9 cellular contexts compared by ENCODE assay signal in genomic region chr3:10247679-10248183, GRCh38. TPM values are rescaled to one million over a fixed set of nuclear protein-coding genes. Genes with fewer than 3 reads are reported as not detected.
DNase-seq lines count a peak whose midpoint lies in the region; ATAC-seq and TF ChIP-seq lines count a peak whose summit lies in the region.
"Had no signal": no experiment of that assay in that cellular context is flagged by ENCODE, and none has a peak within 500 bp of the region (broad histone marks: within the 10 kb centered on the region; RNA-seq: fewer than 3 reads in every experiment).

No MANE protein-coding gene starts in this region.

- 2 to 6% (median 2%) methylated on average over 14 of the region's 14 CpGs for whole genome bisulfite sequencing in ovary, 3 donors

- CTCF ChIA-PET in CD8-positive, alpha-beta T cell (lab: Charles Lee): interaction anchor here (0.7 to 3.2 kb wide), 4 partner anchors 15 to 106 kb away, joined by 3 to 25 read pairs (median 3); no protein-coding TSS in a partner anchor

- no peak for ATAC-seq in CD8-positive, alpha-beta T cell

- H3K79me2 ChIP-seq in OCI-LY1 (ENCODE audit: insufficient read depth, low read length): peaks cover 38% of the 10 kb centered on the region

- H3K4me3 ChIP-seq in CD8-positive, alpha-beta T cell (ENCODE audit: low read depth, low read length): peak overlapping the region; percentile 92
- H3K4me3 ChIP-seq in OCI-LY1 (ENCODE audit: low read depth, low read length, poor library complexity, severe bottlenecking) (peak overlapping the region; percentile 99), ovary (peak overlapping the region; percentile 75)

- H2AFZ ChIP-seq in OCI-LY1 (ENCODE audit: low read length): no peak overlapping the region; the same call in 1 of the 2 replicates

- no peaks in the 10 kb centered on the region for H3F3A ChIP-seq in OCI-LY1 (ENCODE audit: insufficient read depth, low read length)

- no peaks in the 10 kb centered on the region for H3K9me2 ChIP-seq in OCI-LY1 (ENCODE audit: low read depth, low read length)

- no peak for TF ChIP-seq EP300 in ovary (IDR thresholded peaks at IDR 0.05)

- peak overlapping the region; percentile 64 for H3K9ac ChIP-seq in OCI-LY1 (ENCODE audit: low read length)

- H4K20me1 ChIP-seq in OCI-LY1 (ENCODE audit: insufficient read depth, low read length): no peaks in the 10 kb centered on the region

- no peaks in the 10 kb centered on the region for H3K27me3 ChIP-seq in CD8-positive, alpha-beta T cell (ENCODE audit: insufficient read depth, low read length)
- no peaks in the 10 kb centered on the region for H3K27me3 ChIP-seq in OCI-LY1 (ENCODE audit: insufficient read depth, low read length)
- H3K27me3 ChIP-seq in ovary: no peaks in the 10 kb centered on the region

- H3K4me1 Mint-ChIP-seq in CD8-positive, alpha-beta T cell (ENCODE audit: low read depth): peaks cover 55% of the 10 kb centered on the region
- peaks cover 26% of the 10 kb centered on the region for H3K4me1 Mint-ChIP-seq in endothelial cell (ENCODE audit: unreplicated experiment)

- TF ChIP-seq CTCF in CD8-positive, alpha-beta T cell (IDR thresholded peaks at IDR 0.05): no peak
- no peak for TF ChIP-seq CTCF in OCI-LY1 (IDR thresholded peaks at IDR 0.05; ENCODE audit: low read length)
- no peak for TF ChIP-seq CTCF in endothelial cell (IDR thresholded peaks at IDR 0.05; ENCODE audit: unreplicated experiment)
- TF ChIP-seq CTCF in ovary (IDR thresholded peaks at IDR 0.05): no peak

- POLR2A ChIA-PET in CD8-positive, alpha-beta T cell (lab: Charles Lee): interaction anchor here (0.7 to 4.9 kb wide), 12 partner anchors 9 to 851 kb away, joined by 3 to 29 read pairs (median 6); partner anchors contain the start of genes CRELD1 and VHL

- H3K9me3 ChIP-seq in CD8-positive, alpha-beta T cell (ENCODE audit: low read length): peaks cover 7% of the 10 kb centered on the region
- H3K9me3 ChIP-seq in OCI-LY1 (ENCODE audit: low read length) (peaks cover 18% of the 10 kb centered on the region), ovary (no peaks in the 10 kb centered on the region)

- no peak for DNase-seq in CD8-positive, alpha-beta T cell
- DNase-seq in endothelial cell (ENCODE audit: low spot score) (no peak), ovary (peak in 4 of 5 donors; percentile 27 to 44 (median 36)), AG08396 (ENCODE audit: low spot score) (no peak), iPS-NIHi7 (ENCODE audit: extremely low spot score) (no peak)
- no peak for DNase-seq in stimulated activated naive CD4-positive, alpha-beta T cell (lab: John Stamatoyannopoulos, UW)
- DNase-seq in stimulated activated CD4-positive, alpha-beta T cell treated with anti-CD3 and anti-CD28 coated beads, Interleukin-4, amount 100 ng/mL, for 1 hour: no peak

- peak overlapping the region; percentile 70 for H3K4me2 ChIP-seq in OCI-LY1 (ENCODE audit: low read length)

- no peaks in the 10 kb centered on the region for H3K27me3 Mint-ChIP-seq in CD8-positive, alpha-beta T cell (ENCODE audit: low read depth)
- peaks cover 3% of the 10 kb centered on the region for H3K27me3 Mint-ChIP-seq in endothelial cell (ENCODE audit: unreplicated experiment)

- no peak for TF ChIP-seq POLR2A in ovary (IDR thresholded peaks at IDR 0.05)

- intact Hi-C loops in CD8-positive, alpha-beta T cell (cut with DNase I, micrococcal nuclease): loop anchor here (1.0 to 10.0 kb wide), 16 partner anchors 53 to 883 kb away; partner anchors contain the start of genes CRELD1 (in 2 of the 2), BRK1 (in 1 of the 2), BRPF1 (in 1 of the 2) and EMC3 (in 1 of the 2)
- intact Hi-C loops in ovary (cut with DNase I): no loop called here

- peak overlapping the region; percentile 64 for H3K27ac ChIP-seq in CD8-positive, alpha-beta T cell (ENCODE audit: low read depth, low read length)
- peak overlapping the region; percentile 90 for H3K27ac ChIP-seq in OCI-LY1 (ENCODE audit: low read depth, low read length, poor library complexity, severe bottlenecking)
- peak overlapping the region in 1 of 2 donors; percentile 91 for H3K27ac ChIP-seq in ovary

- peak overlapping the region; percentile 90 for H3K27ac Mint-ChIP-seq in CD8-positive, alpha-beta T cell
- H3K27ac Mint-ChIP-seq in endothelial cell (ENCODE audit: unreplicated experiment): peak overlapping the region; percentile 74

- peaks cover 3% of the 10 kb centered on the region for H3K36me3 ChIP-seq in CD8-positive, alpha-beta T cell (ENCODE audit: insufficient read depth, low read length)
- H3K36me3 ChIP-seq in OCI-LY1 (ENCODE audit: insufficient read depth, low read length) (peaks cover 60% of the 10 kb centered on the region), ovary (no peaks in the 10 kb centered on the region)

- peaks cover 39% of the 10 kb centered on the region for H3K4me1 ChIP-seq in CD8-positive, alpha-beta T cell (ENCODE audit: insufficient read depth, low read length)
- H3K4me1 ChIP-seq in OCI-LY1 (ENCODE audit: insufficient read depth, low read length, severe bottlenecking): peaks cover 26% of the 10 kb centered on the region
- H3K4me1 ChIP-seq in ovary (ENCODE audit: insufficient read depth): peaks cover 9% of the 10 kb centered on the region

- H3K36me3 Mint-ChIP-seq in CD8-positive, alpha-beta T cell: peaks cover 39% of the 10 kb centered on the region
- H3K36me3 Mint-ChIP-seq in endothelial cell (ENCODE audit: low read depth, unreplicated experiment): peaks cover 13% of the 10 kb centered on the region

- H3K4me3 Mint-ChIP-seq in CD8-positive, alpha-beta T cell: peak overlapping the region; percentile 83
- peak overlapping the region; percentile 86 for H3K4me3 Mint-ChIP-seq in endothelial cell (ENCODE audit: unreplicated experiment)

- peaks cover 15% of the 10 kb centered on the region for H3K9me3 Mint-ChIP-seq in CD8-positive, alpha-beta T cell
- peaks cover 4% of the 10 kb centered on the region for H3K9me3 Mint-ChIP-seq in endothelial cell (ENCODE audit: unreplicated experiment)

RNA-seq across cellular contexts. Expression of gene TATDN2, which starts 0.5 kb away (rescaled TPM):
- total RNA-seq in CD8-positive, alpha-beta T cell: 10 to 100 TPM; 40.2 to 40.3 TPM
- 41.2 TPM for total RNA-seq in endothelial cell (ENCODE audit: unreplicated experiment)
- total RNA-seq in ovary: 10 to 100 TPM; 17.3 to 46.4 (median 41.2) TPM
- polyA plus RNA-seq in ovary: 10 to 100 TPM; 25.3 to 29.4 TPM

RNA-seq across cellular contexts. Expression of gene GHRL, which starts 45.0 kb away (rescaled TPM):
- under 1 TPM in 1 of 2 experiments, not detected in 1; 0.92 TPM for total RNA-seq in CD8-positive, alpha-beta T cell
- total RNA-seq in endothelial cell (ENCODE audit: unreplicated experiment): 0.62 TPM
- 1 to 10 TPM in 5 of 7 donors, under 1 TPM in 2; 0.24 to 2.4 (median 1.7) TPM for total RNA-seq in ovary
- polyA plus RNA-seq in ovary: under 1 TPM; 0.23 to 0.34 TPM
- total RNA-seq: RPMI7951 had no signal

Comparison
In these comparisons a context has a peak if more than half of its experiments do, and no peak if none do; other contexts are left out.
1. DNase-seq: peak in ovary (4 of 5); none in CD8-positive, alpha-beta T cell (0 of 7), endothelial cell (single experiment), stimulated activated naive CD4-positive, alpha-beta T cell (0 of 6), stimulated activated CD4-positive, alpha-beta T cell treated with anti-CD3 and anti-CD28 coated beads, Interleukin-4, amount 100 ng/mL, for 1 hour (single experiment), AG08396 (single experiment) and iPS-NIHi7 (single experiment).
2. intact Hi-C loops: an anchor here in CD8-positive, alpha-beta T cell (1.0 to 10.0 kb wide); none called in ovary.
3. Peak in every context shown above with its lines, with median percentiles within 50 percentile points of each other: H3K4me3 ChIP-seq.